ENCODE assay signal across 17 cellular contexts in the genomic region with DNA sequence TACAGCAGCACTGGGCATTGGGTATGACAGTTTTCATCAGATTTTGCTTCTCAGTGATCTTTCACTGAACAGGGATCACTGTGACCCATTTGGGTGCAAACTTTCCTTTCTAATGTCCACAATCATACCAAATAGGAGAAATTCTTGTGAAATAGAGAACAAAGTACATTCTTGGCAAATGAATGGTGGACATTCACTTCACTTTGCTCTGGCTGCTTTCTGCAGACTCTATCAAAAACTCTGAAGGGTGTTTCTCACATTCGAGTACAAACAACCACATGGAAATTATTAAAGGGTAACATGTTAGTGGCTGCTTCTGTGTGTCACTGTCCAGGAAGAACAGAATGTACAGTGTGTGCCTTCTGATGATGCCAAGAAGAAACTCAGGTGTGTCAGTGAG.
"Had no signal": no experiment of that assay in that cellular context is flagged by ENCODE, and none has a peak within 500 bp of the region (broad histone marks: within the 10 kb centered on the region; RNA-seq: fewer than 3 reads in every experiment).

No MANE protein-coding gene starts in this region.

- ATAC-seq: activated CD4-positive, CD25-positive, alpha-beta regulatory T cell treated with anti-CD3 and anti-CD28 coated beads, Interleukin-2, amount 50 U/mL, for 24 hours; body of pancreas; pancreas; stimulated activated effector memory CD8-positive, alpha-beta T cell treated with anti-CD3 and anti-CD28 coated beads, Interleukin-12 subunit alpha, Interleukin-12 subunit beta, amount 100 ng/mL, for 72 hours; T-cell had no signal

- H3K4me1 Mint-ChIP-seq: activated naive CD4-positive, alpha-beta T cell treated with anti-CD3 and anti-CD28 coated beads, Interleukin-2, amount 50 U/mL, for 24 hours had no signal

- H3K4me3 Mint-ChIP-seq: activated CD4-positive, alpha-beta memory T cell treated with anti-CD3 and anti-CD28 coated beads for 36 hours; activated naive CD4-positive, alpha-beta T cell treated with anti-CD3 and anti-CD28 coated beads, Interleukin-2, amount 50 U/mL, for 24 hours; activated T-cell treated with anti-CD3 and anti-CD28 coated beads, Interleukin-2, amount 50 U/mL, for 24 hours; dendritic cell treated with granulocyte-macrophage colony-stimulating factor and Interleukin-4, amounts not matched to agents 40 ng/mL and 50 ng/mL, for 4 days; neural crest cell; stimulated activated effector memory CD8-positive, alpha-beta T cell treated with anti-CD3 and anti-CD28 coated beads, Interleukin-12 subunit alpha, Interleukin-12 subunit beta, amount 100 ng/mL, for 72 hours; T-cell had no signal

- H3K27me3 ChIP-seq: body of pancreas, heart right ventricle, pancreas, tibial nerve, uterus had no signal

- H3K9me3 Mint-ChIP-seq: activated CD4-positive, alpha-beta memory T cell treated with anti-CD3 and anti-CD28 coated beads for 36 hours; activated naive CD4-positive, alpha-beta T cell treated with anti-CD3 and anti-CD28 coated beads, Interleukin-2, amount 50 U/mL, for 24 hours; activated T-cell treated with anti-CD3 and anti-CD28 coated beads, Interleukin-2, amount 50 U/mL, for 24 hours; dendritic cell treated with granulocyte-macrophage colony-stimulating factor and Interleukin-4, amounts not matched to agents 40 ng/mL and 50 ng/mL, for 4 days; neural crest cell; stimulated activated effector memory CD8-positive, alpha-beta T cell treated with anti-CD3 and anti-CD28 coated beads, Interleukin-12 subunit alpha, Interleukin-12 subunit beta, amount 100 ng/mL, for 72 hours; T-cell had no signal

- H3K4me3 ChIP-seq: body of pancreas, heart right ventricle, pancreas, tibial nerve, uterus had no signal

- H3K27ac Mint-ChIP-seq: activated CD4-positive, alpha-beta memory T cell treated with anti-CD3 and anti-CD28 coated beads for 36 hours; activated naive CD4-positive, alpha-beta T cell treated with anti-CD3 and anti-CD28 coated beads, Interleukin-2, amount 50 U/mL, for 24 hours; activated T-cell treated with anti-CD3 and anti-CD28 coated beads, Interleukin-2, amount 50 U/mL, for 24 hours; dendritic cell treated with granulocyte-macrophage colony-stimulating factor and Interleukin-4, amounts not matched to agents 40 ng/mL and 50 ng/mL, for 4 days; stimulated activated effector memory CD8-positive, alpha-beta T cell treated with anti-CD3 and anti-CD28 coated beads, Interleukin-12 subunit alpha, Interleukin-12 subunit beta, amount 100 ng/mL, for 72 hours; T-cell had no signal

- H3K36me3 ChIP-seq: uterus had no signal

- H3K4me1 ChIP-seq: uterus had no signal

- DNase-seq: activated CD4-positive, alpha-beta memory T cell treated with anti-CD3 and anti-CD28 coated beads for 36 hours; activated T-cell treated with anti-CD3 and anti-CD28 coated beads, Interleukin-2, amount 50 U/mL, for 24 hours; body of pancreas; cerebellar nuclear complex; effector memory CD4-positive, alpha-beta T cell; heart right ventricle; midbrain; pancreas; T-cell; T-helper 9 cell; uterus had no signal

- H3K9me3 ChIP-seq: body of pancreas, heart right ventricle, pancreas, tibial nerve, uterus had no signal

- H3K27ac ChIP-seq: body of pancreas, heart right ventricle, pancreas, uterus had no signal

- H3K27me3 Mint-ChIP-seq: activated CD4-positive, alpha-beta memory T cell treated with anti-CD3 and anti-CD28 coated beads for 36 hours; activated naive CD4-positive, alpha-beta T cell treated with anti-CD3 and anti-CD28 coated beads, Interleukin-2, amount 50 U/mL, for 24 hours; activated T-cell treated with anti-CD3 and anti-CD28 coated beads, Interleukin-2, amount 50 U/mL, for 24 hours; dendritic cell treated with granulocyte-macrophage colony-stimulating factor and Interleukin-4, amounts not matched to agents 40 ng/mL and 50 ng/mL, for 4 days; T-cell had no signal
